1 cellular context compared by ENCODE assay signal in the genomic region with DNA sequence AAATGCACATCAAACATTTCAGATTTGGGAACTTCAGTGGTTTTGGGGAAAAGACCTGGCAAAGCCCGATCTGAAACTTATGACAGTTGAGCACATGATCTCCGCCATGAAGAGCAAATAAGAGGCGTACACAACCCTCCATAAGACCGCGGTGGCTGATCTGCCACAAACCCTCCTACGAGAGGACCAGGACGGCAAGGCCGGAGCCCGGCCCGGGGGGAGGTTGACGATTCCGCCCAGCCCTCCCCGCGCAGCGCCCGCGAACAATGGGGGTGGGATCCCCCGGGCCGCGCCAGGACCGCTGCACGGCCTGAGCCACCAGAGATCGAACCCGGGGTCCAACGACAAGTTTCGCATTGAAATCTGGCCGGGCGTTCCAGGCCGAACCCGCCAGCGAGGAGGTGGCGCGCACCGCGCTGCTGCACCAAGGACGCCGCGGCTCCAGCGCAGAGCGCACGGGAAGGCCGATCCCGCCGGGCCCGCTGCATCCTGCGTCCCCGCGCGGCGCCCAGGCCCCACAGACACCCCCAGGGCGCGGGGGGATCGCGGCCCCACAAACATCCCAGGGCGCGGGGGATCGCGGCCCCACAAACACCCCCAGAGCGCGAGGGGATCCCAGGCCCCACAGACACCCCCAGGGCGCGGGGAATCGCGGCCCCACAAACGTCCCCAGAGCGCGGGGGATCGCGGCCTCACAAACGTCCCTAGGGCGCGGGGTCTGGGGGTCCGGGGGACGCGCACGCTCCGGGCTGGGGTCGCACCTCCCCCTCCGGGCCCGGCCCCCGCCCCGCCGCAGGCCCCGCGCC.
TF ChIP-seq lines count a peak whose summit lies in the region.

No MANE protein-coding gene starts in this region.

TF ChIP-seq in HepG2, 621 proteins besides CTCF, POLR2A, EP300 and RAD21 (continued from another document and continues in another):
- peak; percentile 55 for TF ChIP-seq PHF8 (CRISPR knock-in tag; IDR thresholded peaks at IDR 0.05)
- TF ChIP-seq ZNF841 (CRISPR knock-in tag; IDR thresholded peaks at IDR 0.05; ENCODE audit: borderline replicate concordance): no peak
- peak; percentile 50; the same call in 1 of the 2 replicates for TF ChIP-seq ZFP90 (CRISPR knock-in tag; IDR thresholded peaks at IDR 0.05; ENCODE audit: borderline replicate concordance)
- TF ChIP-seq POGZ (CRISPR knock-in tag; IDR thresholded peaks at IDR 0.05): no peak
- TF ChIP-seq GLI4 (CRISPR knock-in tag; IDR thresholded peaks at IDR 0.05; ENCODE audit: borderline replicate concordance): no peak
- TF ChIP-seq SRY (CRISPR knock-in tag; IDR thresholded peaks at IDR 0.05): peak; percentile 71
- TF ChIP-seq EED (CRISPR knock-in tag; IDR thresholded peaks at IDR 0.05): no peak
- TF ChIP-seq, protein P1, sequence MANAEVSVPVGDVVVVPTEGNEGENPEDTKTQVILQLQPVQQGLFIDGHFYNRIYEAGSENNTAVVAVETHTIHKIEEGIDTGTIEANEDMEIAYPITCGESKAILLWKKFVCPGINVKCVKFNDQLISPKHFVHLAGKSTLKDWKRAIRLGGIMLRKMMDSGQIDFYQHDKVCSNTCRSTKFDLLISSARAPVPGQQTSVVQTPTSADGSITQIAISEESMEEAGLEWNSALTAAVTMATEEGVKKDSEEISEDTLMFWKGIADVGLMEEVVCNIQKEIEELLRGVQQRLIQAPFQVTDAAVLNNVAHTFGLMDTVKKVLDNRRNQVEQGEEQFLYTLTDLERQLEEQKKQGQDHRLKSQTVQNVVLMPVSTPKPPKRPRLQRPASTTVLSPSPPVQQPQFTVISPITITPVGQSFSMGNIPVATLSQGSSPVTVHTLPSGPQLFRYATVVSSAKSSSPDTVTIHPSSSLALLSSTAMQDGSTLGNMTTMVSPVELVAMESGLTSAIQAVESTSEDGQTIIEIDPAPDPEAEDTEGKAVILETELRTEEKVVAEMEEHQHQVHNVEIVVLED (CRISPR knock-in tag; IDR thresholded peaks at IDR 0.05; ENCODE audit: borderline replicate concordance): 0 out of 2 replicates have a peak, but pooled peaks have one; percentile 23
- 0 out of 2 replicates have a peak, but pooled peaks have one; percentile 19 for TF ChIP-seq GABPB1 (CRISPR knock-in tag; IDR thresholded peaks at IDR 0.05)
- TF ChIP-seq, protein P2, sequence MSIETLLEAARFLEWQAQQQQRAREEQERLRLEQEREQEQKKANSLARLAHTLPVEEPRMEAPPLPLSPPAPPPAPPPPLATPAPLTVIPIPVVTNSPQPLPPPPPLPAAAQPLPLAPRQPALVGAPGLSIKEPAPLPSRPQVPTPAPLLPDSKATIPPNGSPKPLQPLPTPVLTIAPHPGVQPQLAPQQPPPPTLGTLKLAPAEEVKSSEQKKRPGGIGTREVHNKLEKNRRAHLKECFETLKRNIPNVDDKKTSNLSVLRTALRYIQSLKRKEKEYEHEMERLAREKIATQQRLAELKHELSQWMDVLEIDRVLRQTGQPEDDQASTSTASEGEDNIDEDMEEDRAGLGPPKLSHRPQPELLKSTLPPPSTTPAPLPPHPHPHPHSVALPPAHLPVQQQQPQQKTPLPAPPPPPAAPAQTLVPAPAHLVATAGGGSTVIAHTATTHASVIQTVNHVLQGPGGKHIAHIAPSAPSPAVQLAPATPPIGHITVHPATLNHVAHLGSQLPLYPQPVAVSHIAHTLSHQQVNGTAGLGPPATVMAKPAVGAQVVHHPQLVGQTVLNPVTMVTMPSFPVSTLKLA (IDR thresholded peaks at IDR 0.05): no peak
- TF ChIP-seq ZFAT (CRISPR knock-in tag; conservative IDR thresholded peaks at IDR 0.05): 0 out of 2 replicates have a peak, but pooled peaks have one; percentile 60
- TF ChIP-seq, protein P3, sequence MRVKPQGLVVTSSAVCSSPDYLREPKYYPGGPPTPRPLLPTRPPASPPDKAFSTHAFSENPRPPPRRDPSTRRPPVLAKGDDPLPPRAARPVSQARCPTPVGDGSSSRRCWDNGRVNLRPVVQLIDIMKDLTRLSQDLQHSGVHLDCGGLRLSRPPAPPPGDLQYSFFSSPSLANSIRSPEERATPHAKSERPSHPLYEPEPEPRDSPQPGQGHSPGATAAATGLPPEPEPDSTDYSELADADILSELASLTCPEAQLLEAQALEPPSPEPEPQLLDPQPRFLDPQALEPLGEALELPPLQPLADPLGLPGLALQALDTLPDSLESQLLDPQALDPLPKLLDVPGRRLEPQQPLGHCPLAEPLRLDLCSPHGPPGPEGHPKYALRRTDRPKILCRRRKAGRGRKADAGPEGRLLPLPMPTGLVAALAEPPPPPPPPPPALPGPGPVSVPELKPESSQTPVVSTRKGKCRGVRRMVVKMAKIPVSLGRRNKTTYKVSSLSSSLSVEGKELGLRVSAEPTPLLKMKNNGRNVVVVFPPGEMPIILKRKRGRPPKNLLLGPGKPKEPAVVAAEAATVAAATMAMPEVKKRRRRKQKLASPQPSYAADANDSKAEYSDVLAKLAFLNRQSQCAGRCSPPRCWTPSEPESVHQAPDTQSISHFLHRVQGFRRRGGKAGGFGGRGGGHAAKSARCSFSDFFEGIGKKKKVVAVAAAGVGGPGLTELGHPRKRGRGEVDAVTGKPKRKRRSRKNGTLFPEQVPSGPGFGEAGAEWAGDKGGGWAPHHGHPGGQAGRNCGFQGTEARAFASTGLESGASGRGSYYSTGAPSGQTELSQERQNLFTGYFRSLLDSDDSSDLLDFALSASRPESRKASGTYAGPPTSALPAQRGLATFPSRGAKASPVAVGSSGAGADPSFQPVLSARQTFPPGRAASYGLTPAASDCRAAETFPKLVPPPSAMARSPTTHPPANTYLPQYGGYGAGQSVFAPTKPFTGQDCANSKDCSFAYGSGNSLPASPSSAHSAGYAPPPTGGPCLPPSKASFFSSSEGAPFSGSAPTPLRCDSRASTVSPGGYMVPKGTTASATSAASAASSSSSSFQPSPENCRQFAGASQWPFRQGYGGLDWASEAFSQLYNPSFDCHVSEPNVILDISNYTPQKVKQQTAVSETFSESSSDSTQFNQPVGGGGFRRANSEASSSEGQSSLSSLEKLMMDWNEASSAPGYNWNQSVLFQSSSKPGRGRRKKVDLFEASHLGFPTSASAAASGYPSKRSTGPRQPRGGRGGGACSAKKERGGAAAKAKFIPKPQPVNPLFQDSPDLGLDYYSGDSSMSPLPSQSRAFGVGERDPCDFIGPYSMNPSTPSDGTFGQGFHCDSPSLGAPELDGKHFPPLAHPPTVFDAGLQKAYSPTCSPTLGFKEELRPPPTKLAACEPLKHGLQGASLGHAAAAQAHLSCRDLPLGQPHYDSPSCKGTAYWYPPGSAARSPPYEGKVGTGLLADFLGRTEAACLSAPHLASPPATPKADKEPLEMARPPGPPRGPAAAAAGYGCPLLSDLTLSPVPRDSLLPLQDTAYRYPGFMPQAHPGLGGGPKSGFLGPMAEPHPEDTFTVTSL (CRISPR knock-in tag; IDR thresholded peaks at IDR 0.05; ENCODE audit: borderline replicate concordance): no peak
- TF ChIP-seq LCORL (IDR thresholded peaks at IDR 0.05): no peak
- TF ChIP-seq LCORL (CRISPR knock-in tag; IDR thresholded peaks at IDR 0.05): peak; percentile 50; the same call in 1 of the 2 replicates
- TF ChIP-seq, protein P4, sequence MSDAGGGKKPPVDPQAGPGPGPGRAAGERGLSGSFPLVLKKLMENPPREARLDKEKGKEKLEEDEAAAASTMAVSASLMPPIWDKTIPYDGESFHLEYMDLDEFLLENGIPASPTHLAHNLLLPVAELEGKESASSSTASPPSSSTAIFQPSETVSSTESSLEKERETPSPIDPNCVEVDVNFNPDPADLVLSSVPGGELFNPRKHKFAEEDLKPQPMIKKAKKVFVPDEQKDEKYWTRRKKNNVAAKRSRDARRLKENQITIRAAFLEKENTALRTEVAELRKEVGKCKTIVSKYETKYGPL (CRISPR knock-in tag; IDR thresholded peaks at IDR 0.05): no peak
- TF ChIP-seq ZNF776 (CRISPR knock-in tag; IDR thresholded peaks at IDR 0.05): peak; percentile 43; the same call in 1 of the 2 replicates
- TF ChIP-seq, protein P5, sequence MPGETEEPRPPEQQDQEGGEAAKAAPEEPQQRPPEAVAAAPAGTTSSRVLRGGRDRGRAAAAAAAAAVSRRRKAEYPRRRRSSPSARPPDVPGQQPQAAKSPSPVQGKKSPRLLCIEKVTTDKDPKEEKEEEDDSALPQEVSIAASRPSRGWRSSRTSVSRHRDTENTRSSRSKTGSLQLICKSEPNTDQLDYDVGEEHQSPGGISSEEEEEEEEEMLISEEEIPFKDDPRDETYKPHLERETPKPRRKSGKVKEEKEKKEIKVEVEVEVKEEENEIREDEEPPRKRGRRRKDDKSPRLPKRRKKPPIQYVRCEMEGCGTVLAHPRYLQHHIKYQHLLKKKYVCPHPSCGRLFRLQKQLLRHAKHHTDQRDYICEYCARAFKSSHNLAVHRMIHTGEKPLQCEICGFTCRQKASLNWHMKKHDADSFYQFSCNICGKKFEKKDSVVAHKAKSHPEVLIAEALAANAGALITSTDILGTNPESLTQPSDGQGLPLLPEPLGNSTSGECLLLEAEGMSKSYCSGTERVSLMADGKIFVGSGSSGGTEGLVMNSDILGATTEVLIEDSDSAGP (CRISPR knock-in tag; IDR thresholded peaks at IDR 0.05; ENCODE audit: borderline replicate concordance): peak; percentile 28; the same call in 1 of the 2 replicates
- no peak for TF ChIP-seq ZBTB21 (CRISPR knock-in tag; IDR thresholded peaks at IDR 0.05)
- 0 out of 2 replicates have a peak, but pooled peaks have one; percentile 11 for TF ChIP-seq HOXA3 (CRISPR knock-in tag; IDR thresholded peaks at IDR 0.05)
- TF ChIP-seq ZNF777 (CRISPR knock-in tag; IDR thresholded peaks at IDR 0.05): peak; percentile 78
- TF ChIP-seq, protein P6, sequence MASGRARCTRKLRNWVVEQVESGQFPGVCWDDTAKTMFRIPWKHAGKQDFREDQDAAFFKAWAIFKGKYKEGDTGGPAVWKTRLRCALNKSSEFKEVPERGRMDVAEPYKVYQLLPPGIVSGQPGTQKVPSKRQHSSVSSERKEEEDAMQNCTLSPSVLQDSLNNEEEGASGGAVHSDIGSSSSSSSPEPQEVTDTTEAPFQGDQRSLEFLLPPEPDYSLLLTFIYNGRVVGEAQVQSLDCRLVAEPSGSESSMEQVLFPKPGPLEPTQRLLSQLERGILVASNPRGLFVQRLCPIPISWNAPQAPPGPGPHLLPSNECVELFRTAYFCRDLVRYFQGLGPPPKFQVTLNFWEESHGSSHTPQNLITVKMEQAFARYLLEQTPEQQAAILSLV (CRISPR knock-in tag; IDR thresholded peaks at IDR 0.05; ENCODE audit: borderline replicate concordance): 0 out of 2 replicates have a peak, but pooled peaks have one; percentile 29
- TF ChIP-seq, protein P7, sequence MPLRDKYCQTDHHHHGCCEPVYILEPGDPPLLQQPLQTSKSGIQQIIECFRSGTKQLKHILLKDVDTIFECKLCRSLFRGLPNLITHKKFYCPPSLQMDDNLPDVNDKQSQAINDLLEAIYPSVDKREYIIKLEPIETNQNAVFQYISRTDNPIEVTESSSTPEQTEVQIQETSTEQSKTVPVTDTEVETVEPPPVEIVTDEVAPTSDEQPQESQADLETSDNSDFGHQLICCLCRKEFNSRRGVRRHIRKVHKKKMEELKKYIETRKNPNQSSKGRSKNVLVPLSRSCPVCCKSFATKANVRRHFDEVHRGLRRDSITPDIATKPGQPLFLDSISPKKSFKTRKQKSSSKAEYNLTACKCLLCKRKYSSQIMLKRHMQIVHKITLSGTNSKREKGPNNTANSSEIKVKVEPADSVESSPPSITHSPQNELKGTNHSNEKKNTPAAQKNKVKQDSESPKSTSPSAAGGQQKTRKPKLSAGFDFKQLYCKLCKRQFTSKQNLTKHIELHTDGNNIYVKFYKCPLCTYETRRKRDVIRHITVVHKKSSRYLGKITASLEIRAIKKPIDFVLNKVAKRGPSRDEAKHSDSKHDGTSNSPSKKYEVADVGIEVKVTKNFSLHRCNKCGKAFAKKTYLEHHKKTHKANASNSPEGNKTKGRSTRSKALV (CRISPR knock-in tag; IDR thresholded peaks at IDR 0.05): peak; percentile 99
- no peak for TF ChIP-seq ZFP41 (CRISPR knock-in tag; IDR thresholded peaks at IDR 0.05; ENCODE audit: borderline replicate concordance)
- TF ChIP-seq HNF4A (CRISPR knock-in tag; IDR thresholded peaks at IDR 0.05): 0 out of 2 replicates have a peak, but pooled peaks have one; percentile 5
- TF ChIP-seq RBM22 (optimal IDR thresholded peaks at IDR 0.05; ENCODE audit: low read length): no peak
- no peak for TF ChIP-seq MED1 (CRISPR knock-in tag; IDR thresholded peaks at IDR 0.05)
- no peak for TF ChIP-seq MAZ (IDR thresholded peaks at IDR 0.05; ENCODE audit: borderline replicate concordance, low read depth, low read length)
- TF ChIP-seq MAZ (CRISPR knock-in tag; IDR thresholded peaks at IDR 0.05; ENCODE audit: low read depth): peak; percentile 45; the same call in 1 of the 2 replicates
- 0 out of 2 replicates have a peak, but pooled peaks have one; percentile 38 for TF ChIP-seq ZNF230 (CRISPR knock-in tag; IDR thresholded peaks at IDR 0.05)
- peak; percentile 50; the same call in 1 of the 3 replicates for TF ChIP-seq MXI1 (IDR thresholded peaks at IDR 0.05; ENCODE audit: borderline replicate concordance, low read depth, low read length)
- TF ChIP-seq, protein P8, sequence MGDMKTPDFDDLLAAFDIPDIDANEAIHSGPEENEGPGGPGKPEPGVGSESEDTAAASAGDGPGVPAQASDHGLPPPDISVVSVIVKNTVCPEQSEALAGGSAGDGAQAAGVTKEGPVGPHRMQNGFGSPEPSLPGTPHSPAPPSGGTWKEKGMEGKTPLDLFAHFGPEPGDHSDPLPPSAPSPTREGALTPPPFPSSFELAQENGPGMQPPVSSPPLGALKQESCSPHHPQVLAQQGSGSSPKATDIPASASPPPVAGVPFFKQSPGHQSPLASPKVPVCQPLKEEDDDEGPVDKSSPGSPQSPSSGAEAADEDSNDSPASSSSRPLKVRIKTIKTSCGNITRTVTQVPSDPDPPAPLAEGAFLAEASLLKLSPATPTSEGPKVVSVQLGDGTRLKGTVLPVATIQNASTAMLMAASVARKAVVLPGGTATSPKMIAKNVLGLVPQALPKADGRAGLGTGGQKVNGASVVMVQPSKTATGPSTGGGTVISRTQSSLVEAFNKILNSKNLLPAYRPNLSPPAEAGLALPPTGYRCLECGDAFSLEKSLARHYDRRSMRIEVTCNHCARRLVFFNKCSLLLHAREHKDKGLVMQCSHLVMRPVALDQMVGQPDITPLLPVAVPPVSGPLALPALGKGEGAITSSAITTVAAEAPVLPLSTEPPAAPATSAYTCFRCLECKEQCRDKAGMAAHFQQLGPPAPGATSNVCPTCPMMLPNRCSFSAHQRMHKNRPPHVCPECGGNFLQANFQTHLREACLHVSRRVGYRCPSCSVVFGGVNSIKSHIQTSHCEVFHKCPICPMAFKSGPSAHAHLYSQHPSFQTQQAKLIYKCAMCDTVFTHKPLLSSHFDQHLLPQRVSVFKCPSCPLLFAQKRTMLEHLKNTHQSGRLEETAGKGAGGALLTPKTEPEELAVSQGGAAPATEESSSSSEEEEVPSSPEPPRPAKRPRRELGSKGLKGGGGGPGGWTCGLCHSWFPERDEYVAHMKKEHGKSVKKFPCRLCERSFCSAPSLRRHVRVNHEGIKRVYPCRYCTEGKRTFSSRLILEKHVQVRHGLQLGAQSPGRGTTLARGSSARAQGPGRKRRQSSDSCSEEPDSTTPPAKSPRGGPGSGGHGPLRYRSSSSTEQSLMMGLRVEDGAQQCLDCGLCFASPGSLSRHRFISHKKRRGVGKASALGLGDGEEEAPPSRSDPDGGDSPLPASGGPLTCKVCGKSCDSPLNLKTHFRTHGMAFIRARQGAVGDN (CRISPR knock-in tag; IDR thresholded peaks at IDR 0.05): peak; percentile 77
- TF ChIP-seq AGO2 (optimal IDR thresholded peaks at IDR 0.05; ENCODE audit: low read depth, low read length): peak; percentile 54
- TF ChIP-seq SPEN (CRISPR knock-in tag; IDR thresholded peaks at IDR 0.05; ENCODE audit: low read depth): peak; percentile 46; the same call in 1 of the 2 replicates
- no peak for TF ChIP-seq ZSCAN9 (CRISPR knock-in tag; IDR thresholded peaks at IDR 0.05; ENCODE audit: borderline replicate concordance)
- 0 out of 2 replicates have a peak, but pooled peaks have one; percentile 27 for TF ChIP-seq CAMTA2 (CRISPR knock-in tag; IDR thresholded peaks at IDR 0.05; ENCODE audit: borderline replicate concordance)
- TF ChIP-seq, protein P9, sequence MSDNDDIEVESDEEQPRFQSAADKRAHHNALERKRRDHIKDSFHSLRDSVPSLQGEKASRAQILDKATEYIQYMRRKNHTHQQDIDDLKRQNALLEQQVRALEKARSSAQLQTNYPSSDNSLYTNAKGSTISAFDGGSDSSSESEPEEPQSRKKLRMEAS (IDR thresholded peaks at IDR 0.05): peak; percentile 42; the same call in 1 of the 2 replicates
- TF ChIP-seq BCL6 (CRISPR knock-in tag; IDR thresholded peaks at IDR 0.05): peak; percentile 50
